1 cellular context compared by ENCODE assay signal in genomic region chr5:39158127-39158593, GRCh38.
TF ChIP-seq lines count a peak whose summit lies in the region.

No MANE protein-coding gene starts in this region.

TF ChIP-seq in K562, 482 proteins besides CTCF, POLR2A, EP300 and RAD21 (continued from another document):
- TF ChIP-seq ZNF318 (IDR thresholded peaks at IDR 0.05; ENCODE audit: borderline replicate concordance in 1 of 2, low read depth in 1 of 2) (peak in 1 of 2 experiments; percentile 64; a peak in 1 of 4 replicates), POLR2AphosphoS2 (IDR thresholded peaks at IDR 0.05; ENCODE audit: low read length) (no peak), RCOR1 (IDR thresholded peaks at IDR 0.05; ENCODE audit: borderline replicate concordance in 1 of 2, low read depth in 2 of 2, low read length in 2 of 2) (peak in 1 of 2 experiments; percentile 91; a peak in 2 of 4 replicates), BHLHE40 (IDR thresholded peaks at IDR 0.05; ENCODE audit: low read length) (peak; percentile 95), XRCC5 (IDR thresholded peaks at IDR 0.05; ENCODE audit: low read depth, low read length) (no peak), NRF1 (conservative IDR thresholded peaks at IDR 0.05 in 1 of 2, IDR thresholded peaks at IDR 0.05 in 1 of 2) (peak; percentile 63 to 64; a peak in 3 of 4 replicates), MAFK (IDR thresholded peaks at IDR 0.05; ENCODE audit: low read length) (peak; percentile 36; the same call in 1 of the 2 replicates), CHAMP1 (IDR thresholded peaks at IDR 0.05) (peak; percentile 71; the same call in 1 of the 2 replicates), WHSC1 (IDR thresholded peaks at IDR 0.05; ENCODE audit: low read length) (no peak), GATA2 (CRISPR knock-in tag; IDR thresholded peaks at IDR 0.05) (0 out of 2 replicates have a peak, but pooled peaks have one; percentile 24)
